In the genomic region with DNA sequence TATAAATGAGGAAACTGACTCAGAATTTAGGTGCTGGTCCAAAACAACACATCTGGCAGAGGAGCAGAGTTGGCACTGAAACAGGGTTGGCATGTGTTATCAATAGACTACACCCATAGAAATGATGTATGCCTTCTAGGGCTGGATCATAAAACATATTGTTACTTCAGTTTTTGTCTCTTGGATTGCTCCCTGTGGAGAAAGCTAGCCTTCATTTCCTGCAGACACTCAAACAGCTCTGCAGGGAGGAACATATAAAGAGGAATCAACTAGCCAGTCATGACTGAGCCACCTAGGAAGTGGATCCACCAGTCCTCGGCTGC, we compare ENCODE assay signal across 8 cellular contexts. TPM values are rescaled to one million over a fixed set of nuclear protein-coding genes. Genes with fewer than 3 reads are reported as not detected.
DNase-seq lines count a peak whose midpoint lies in the region; ATAC-seq and TF ChIP-seq lines count a peak whose summit lies in the region.

No MANE protein-coding gene starts in this region.

- H3K79me2 ChIP-seq in DND-41 (ENCODE audit: insufficient read depth, low read length): peaks cover 43% of the 10 kb centered on the region

- H3K27ac ChIP-seq in DND-41 (ENCODE audit: low read length) (peak overlapping the region; percentile 85; the same call in 1 of the 2 replicates), HUES48 (ENCODE audit: low read depth, low read length) (no peak overlapping the region), ascending aorta (peak overlapping the region; percentile 68), right lobe of liver (no peak overlapping the region), vagina (peak overlapping the region; percentile 65)

- no peaks in the 10 kb centered on the region for H4K20me1 ChIP-seq in DND-41 (ENCODE audit: insufficient read depth, low read length)

- H3K36me3 ChIP-seq in DND-41 (ENCODE audit: insufficient read depth, low read length) (peaks cover 32% of the 10 kb centered on the region), HUES48 (ENCODE audit: control insufficient read depth, insufficient read depth, low read length) (peaks cover 30% of the 10 kb centered on the region), ascending aorta (peaks cover 4 to 20% of the 10 kb centered on the region in 2 donors), right lobe of liver (peaks cover 0 to 23% (median 8%) of the 10 kb centered on the region in 4 donors), vagina (peaks cover 0 to 16% of the 10 kb centered on the region in 2 donors)

- ATAC-seq in DND-41 (ENCODE audit: insufficient read depth, low read depth) (peak; percentile 3; the same call in 1 of the 3 replicates), right lobe of liver (no peak), GM21360 (IDR thresholded peaks at IDR 0.05; ENCODE audit: unreplicated experiment) (no peak)

- intact Hi-C loops in ascending aorta (cut with DNase I) (loop anchor here (5.0 to 10.0 kb wide), 3 partner anchors 121 to 756 kb away; partner anchors contain the start of genes ASTE1, NEK11, NUDT16 and PIK3R4), right lobe of liver (cut with DNase I) (no loop called here), vagina (cut with DNase I) (no loop called here)

- no peak for TF ChIP-seq POLR2A in right lobe of liver (IDR thresholded peaks at IDR 0.05)
- TF ChIP-seq POLR2A in vagina (IDR thresholded peaks at IDR 0.05): no peak

- peak overlapping the region; percentile 82 for H3K9ac ChIP-seq in DND-41 (ENCODE audit: low read depth, low read length)
- no peak overlapping the region for H3K9ac ChIP-seq in HUES48 (ENCODE audit: low read depth, low read length)

- peaks cover 36% of the 10 kb centered on the region for H3K4me1 ChIP-seq in DND-41 (ENCODE audit: insufficient read depth, low read length)
- H3K4me1 ChIP-seq in HUES48 (ENCODE audit: control insufficient read depth, insufficient read depth, low read length): peaks cover 8% of the 10 kb centered on the region
- H3K4me1 ChIP-seq in ascending aorta: peaks cover 4 to 12% of the 10 kb centered on the region in 2 donors
- H3K4me1 ChIP-seq in right lobe of liver: peaks cover 0 to 9% (median 3%) of the 10 kb centered on the region in 4 donors
- H3K4me1 ChIP-seq in vagina: peaks cover 26% of the 10 kb centered on the region

- H3K27me3 ChIP-seq in DND-41 (ENCODE audit: insufficient read depth, low read length, poor library complexity) (no peaks in the 10 kb centered on the region), HUES48 (ENCODE audit: control insufficient read depth, insufficient read depth, low read length) (peaks cover 13% of the 10 kb centered on the region; the same call in 1 of the 2 replicates), ascending aorta (no peaks in the 10 kb centered on the region), right lobe of liver (no peaks in the 10 kb centered on the region), vagina (no peaks in the 10 kb centered on the region)

- 33% methylated on average over 1 of the region's 1 CpG for WGBS in right lobe of liver (ENCODE audit: insufficient coverage, low coverage, low lambda C conversion rate, missing lambda C conversion rate)

- H3K9me3 ChIP-seq in DND-41 (ENCODE audit: insufficient read depth, low read length, severe bottlenecking): no peaks in the 10 kb centered on the region
- H3K9me3 ChIP-seq in HUES48 (ENCODE audit: control insufficient read depth, insufficient read depth, low read length): no peaks in the 10 kb centered on the region
- no peaks in the 10 kb centered on the region for H3K9me3 ChIP-seq in ascending aorta
- H3K9me3 ChIP-seq in right lobe of liver: no peaks in the 10 kb centered on the region
- H3K9me3 ChIP-seq in vagina: no peaks in the 10 kb centered on the region

- H3K4me3 ChIP-seq in DND-41 (ENCODE audit: low read depth in 1 of 2, low read length in 2 of 2) (peak overlapping the region; percentile 79 to 82; a peak in 3 of 4 replicates), HUES48 (ENCODE audit: low read depth, low read length) (peak overlapping the region; percentile 94), ascending aorta (peak overlapping the region; percentile 82 to 96), right lobe of liver (peak overlapping the region; percentile 86 to 97 (median 89)), vagina (peak overlapping the region; percentile 73 to 83)

- DNase-seq in DND-41: no peak
- DNase-seq in ascending aorta (ENCODE audit: low spot score in 2 of 2): no peak
- DNase-seq in right lobe of liver: no peak
- DNase-seq in vagina (ENCODE audit: extremely low spot score in 2 of 2): no peak
- no peak for DNase-seq in activated CD4-positive, CD25-positive, alpha-beta regulatory T cell treated with anti-CD3 and anti-CD28 coated beads, Interleukin-2, amount 50 U/mL, for 72 hours
- DNase-seq in NCI-H2196 treated with DMSO at 0.1 percent for 48 hours (lab: John Stamatoyannopoulos, UW; ENCODE audit: unreplicated experiment): no peak

- H2AFZ ChIP-seq in DND-41 (ENCODE audit: low read depth, low read length): peak overlapping the region; percentile 87

- peak overlapping the region; percentile 97 for H3K4me2 ChIP-seq in DND-41 (ENCODE audit: insufficient read depth, low read length)

- TF ChIP-seq CTCF in DND-41 (IDR thresholded peaks at IDR 0.05; ENCODE audit: borderline replicate concordance, extremely low read depth, low read length, poor library complexity, severe bottlenecking) (no peak), ascending aorta (IDR thresholded peaks at IDR 0.05) (no peak), right lobe of liver (IDR thresholded peaks at IDR 0.05) (no peak), vagina (IDR thresholded peaks at IDR 0.05) (no peak)

RNA-seq across cellular contexts. Expression of gene MRPL3, which starts 0.5 kb away (rescaled TPM):
- 45.7 TPM for total RNA-seq in ascending aorta
- 10 to 100 TPM; 29.2 to 73.9 (median 35.7) TPM for total RNA-seq in right lobe of liver
- total RNA-seq in vagina: 52.3 TPM

Comparison
In these comparisons a context has a peak if more than half of its experiments do, and no peak if none do; other contexts are left out.
1. H3K27ac ChIP-seq: peak in DND-41 (single experiment), ascending aorta (2 of 2) and vagina (single experiment); none in HUES48 (single experiment) and right lobe of liver (0 of 3).
2. Peak in every context shown above with its lines, with median percentiles within 50 percentile points of each other: H3K4me3 ChIP-seq.